In genomic region chr11:45931739-45932138, GRCh38 we compare ENCODE assay signal across 17 cellular contexts. TPM values are rescaled to one million over a fixed set of nuclear protein-coding genes. Genes with fewer than 3 reads are reported as not detected.
DNase-seq lines count a peak whose midpoint lies in the region; ATAC-seq and TF ChIP-seq lines count a peak whose summit lies in the region.
"Had no signal": no experiment of that assay in that cellular context is flagged by ENCODE, and none has a peak within 500 bp of the region (broad histone marks: within the 10 kb centered on the region; RNA-seq: fewer than 3 reads in every experiment).

No MANE protein-coding gene starts in this region.

- H3K36me3 Mint-ChIP-seq in activated CD4-positive, alpha-beta T cell treated with anti-CD3 and anti-CD28 coated beads, Interleukin-2, amount 10 ng/mL, durations not matched to agents 7 days and 5 days (ENCODE audit: low read depth), result peaks cover 6% of the 10 kb centered on the region
- H3K36me3 Mint-ChIP-seq in activated CD4-positive, alpha-beta memory T cell treated with anti-CD3 and anti-CD28 coated beads, Interleukin-2, amount 10 ng/mL, durations not matched to agents 7 days and 5 days (ENCODE audit: low read depth), result peaks cover 19% of the 10 kb centered on the region

- ATAC-seq in gastroesophageal sphincter (peak; percentile 8), HG03139 (IDR thresholded peaks at IDR 0.05; ENCODE audit: unreplicated experiment) (no peak)
- ATAC-seq: heart left ventricle had no signal

- H3K4me3 ChIP-seq in gastroesophageal sphincter (no peak overlapping the region), suprapubic skin (no peak overlapping the region)
- H3K4me3 ChIP-seq: heart left ventricle, testis had no signal

- peak overlapping the region; percentile 44 for H3K27ac Mint-ChIP-seq in activated CD4-positive, alpha-beta T cell treated with anti-CD3 and anti-CD28 coated beads, Interleukin-2, amount 10 ng/mL, durations not matched to agents 7 days and 5 days
- H3K27ac Mint-ChIP-seq in activated CD4-positive, alpha-beta memory T cell treated with anti-CD3 and anti-CD28 coated beads, Interleukin-2, amount 10 ng/mL, durations not matched to agents 7 days and 5 days, result peak overlapping the region; percentile 95
- H3K27ac Mint-ChIP-seq: nephron had no signal

- TF ChIP-seq POLR2A in gastroesophageal sphincter (IDR thresholded peaks at IDR 0.05) (no peak), suprapubic skin (IDR thresholded peaks at IDR 0.05) (no peak)

- TF ChIP-seq CTCF in gastroesophageal sphincter (IDR thresholded peaks at IDR 0.05) (no peak), suprapubic skin (IDR thresholded peaks at IDR 0.05) (no peak), GM13977 (IDR thresholded peaks at IDR 0.05; ENCODE audit: extremely low read depth, insufficient read depth, missing control alignments) (no peak)

- H3K4me1 ChIP-seq in gastroesophageal sphincter (no peaks in the 10 kb centered on the region), suprapubic skin (peaks cover 69% of the 10 kb centered on the region)
- H3K4me1 ChIP-seq: testis had no signal

- TF ChIP-seq EP300 in gastroesophageal sphincter (IDR thresholded peaks at IDR 0.05) (no peak), suprapubic skin (IDR thresholded peaks at IDR 0.05) (no peak)

- H3K36me3 ChIP-seq in gastroesophageal sphincter (peaks cover 0 to 64% of the 10 kb centered on the region in 2 donors), suprapubic skin (peaks cover 30% of the 10 kb centered on the region)

- CTCF ChIA-PET in activated CD4-positive, alpha-beta T cell treated with anti-CD3 and anti-CD28 coated beads, Interleukin-2, amount 10 ng/mL, durations not matched to agents 7 days and 5 days (lab: Charles Lee), result interaction anchor here (0.9 to 1.6 kb wide), 2 partner anchors 15 to 140 kb away, joined by 3 read pairs; no protein-coding TSS in a partner anchor
- CTCF ChIA-PET in activated CD4-positive, alpha-beta memory T cell treated with anti-CD3 and anti-CD28 coated beads, Interleukin-2, amount 10 ng/mL, durations not matched to agents 7 days and 5 days (lab: Charles Lee), result interaction anchor here (1.5 kb wide), 1 partner anchor 89 kb away, joined by 6 read pairs; no protein-coding TSS in a partner anchor

- no peak overlapping the region for H3K4me3 Mint-ChIP-seq in activated CD4-positive, alpha-beta T cell treated with anti-CD3 and anti-CD28 coated beads, Interleukin-2, amount 10 ng/mL, durations not matched to agents 7 days and 5 days
- H3K4me3 Mint-ChIP-seq in activated CD4-positive, alpha-beta memory T cell treated with anti-CD3 and anti-CD28 coated beads, Interleukin-2, amount 10 ng/mL, durations not matched to agents 7 days and 5 days, result no peak overlapping the region
- H3K4me3 Mint-ChIP-seq: nephron had no signal

- H3K27ac ChIP-seq in gastroesophageal sphincter (no peak overlapping the region), suprapubic skin (peak overlapping the region; percentile 79)
- H3K27ac ChIP-seq: heart left ventricle, testis had no signal

- in situ Hi-C loops in GM13977 (cut with MboI; ENCODE audit: low pct_unique_long_range_greater_than_20kb, low sequenced_read_pairs, unreplicated experiment), result no loop called here

- no peak for DNase-seq in activated CD4-positive, alpha-beta T cell treated with anti-CD3 and anti-CD28 coated beads, Interleukin-2, amount 10 ng/mL, durations not matched to agents 7 days and 5 days
- no peak for DNase-seq in activated CD4-positive, alpha-beta T cell treated with anti-CD3 and anti-CD28 coated beads for 48 hours
- no peak for DNase-seq in activated CD4-positive, alpha-beta memory T cell treated with anti-CD3 and anti-CD28 coated beads, Interleukin-2, amount 10 ng/mL, durations not matched to agents 7 days and 5 days
- DNase-seq in suprapubic skin (ENCODE audit: low spot score in 2 of 2) (no peak), GM13977 (ENCODE audit: low spot score) (no peak), dermis blood vessel endothelial cell (no peak)
- DNase-seq: 8988T, heart left ventricle, IMR-90, left cardiac atrium, NCI-H146, SIG-M5, testis had no signal

- 80% methylated on average over 2 of the region's 10 CpGs; no CpG with 5 or more reads in 1 of the 2 donors for whole genome bisulfite sequencing in gastroesophageal sphincter (ENCODE audit: low coverage in 1 of 2), 2 donors
- WGBS in suprapubic skin, result 51% methylated on average over 10 of the region's 10 CpGs

- POLR2A ChIA-PET in activated CD4-positive, alpha-beta T cell treated with anti-CD3 and anti-CD28 coated beads, Interleukin-2, amount 10 ng/mL, durations not matched to agents 7 days and 5 days (lab: Charles Lee), result no interaction called here
- POLR2A ChIA-PET in activated CD4-positive, alpha-beta memory T cell treated with anti-CD3 and anti-CD28 coated beads, Interleukin-2, amount 10 ng/mL, durations not matched to agents 7 days and 5 days (lab: Charles Lee), result interaction anchor here (5.1 kb wide), 1 partner anchor 14 kb away, joined by 78 read pairs; the partner anchor contains the start of gene PEX16

- H3K9me3 ChIP-seq in gastroesophageal sphincter, result no peaks in the 10 kb centered on the region
- no peaks in the 10 kb centered on the region for H3K9me3 ChIP-seq in suprapubic skin
- H3K9me3 ChIP-seq: heart left ventricle, testis had no signal

- peaks cover 29% of the 10 kb centered on the region for H3K4me1 Mint-ChIP-seq in activated CD4-positive, alpha-beta T cell treated with anti-CD3 and anti-CD28 coated beads, Interleukin-2, amount 10 ng/mL, durations not matched to agents 7 days and 5 days
- peaks cover 35% of the 10 kb centered on the region for H3K4me1 Mint-ChIP-seq in activated CD4-positive, alpha-beta memory T cell treated with anti-CD3 and anti-CD28 coated beads, Interleukin-2, amount 10 ng/mL, durations not matched to agents 7 days and 5 days

- no peaks in the 10 kb centered on the region for H3K9me3 Mint-ChIP-seq in activated CD4-positive, alpha-beta T cell treated with anti-CD3 and anti-CD28 coated beads, Interleukin-2, amount 10 ng/mL, durations not matched to agents 7 days and 5 days
- H3K9me3 Mint-ChIP-seq in activated CD4-positive, alpha-beta memory T cell treated with anti-CD3 and anti-CD28 coated beads, Interleukin-2, amount 10 ng/mL, durations not matched to agents 7 days and 5 days, result no peaks in the 10 kb centered on the region
- H3K9me3 Mint-ChIP-seq: nephron had no signal

- H3K27me3 ChIP-seq in gastroesophageal sphincter (peaks cover 6% of the 10 kb centered on the region), suprapubic skin (no peaks in the 10 kb centered on the region)
- H3K27me3 ChIP-seq: heart left ventricle, testis had no signal

- no peaks in the 10 kb centered on the region for H3K27me3 Mint-ChIP-seq in activated CD4-positive, alpha-beta T cell treated with anti-CD3 and anti-CD28 coated beads, Interleukin-2, amount 10 ng/mL, durations not matched to agents 7 days and 5 days
- no peaks in the 10 kb centered on the region for H3K27me3 Mint-ChIP-seq in activated CD4-positive, alpha-beta memory T cell treated with anti-CD3 and anti-CD28 coated beads, Interleukin-2, amount 10 ng/mL, durations not matched to agents 7 days and 5 days

RNA-seq across cellular contexts. Expression of gene LARGE2, which starts 9.3 kb away (rescaled TPM):
- under 1 TPM; 0.40 to 0.44 TPM for total RNA-seq in activated CD4-positive, alpha-beta T cell treated with anti-CD3 and anti-CD28 coated beads, Interleukin-2, amount 10 ng/mL, durations not matched to agents 7 days and 5 days
- total RNA-seq in activated CD4-positive, alpha-beta memory T cell treated with anti-CD3 and anti-CD28 coated beads, Interleukin-2, amount 10 ng/mL, durations not matched to agents 7 days and 5 days, result 1 to 10 TPM in 1 of 2 experiments, under 1 TPM in 1; 0.58 to 1.1 TPM
- total RNA-seq in gastroesophageal sphincter (1 to 10 TPM in 1 of 4 donors, not detected in 3; 2.5 TPM), suprapubic skin (10 to 100 TPM; 27.2 to 47.4 (median 33.1) TPM), dermis blood vessel endothelial cell (not detected in 2 replicates)
- total RNA-seq: IMR-90, skeletal muscle tissue had no signal

RNA-seq across cellular contexts. Expression of gene PEX16, which starts 14.1 kb away (rescaled TPM):
- 10 to 100 TPM; 47.1 to 51.1 TPM for total RNA-seq in activated CD4-positive, alpha-beta T cell treated with anti-CD3 and anti-CD28 coated beads, Interleukin-2, amount 10 ng/mL, durations not matched to agents 7 days and 5 days
- total RNA-seq in activated CD4-positive, alpha-beta memory T cell treated with anti-CD3 and anti-CD28 coated beads, Interleukin-2, amount 10 ng/mL, durations not matched to agents 7 days and 5 days, result 10 to 100 TPM; 54.1 to 55.0 TPM
- total RNA-seq in gastroesophageal sphincter, result 10 to 100 TPM; 20.0 to 26.7 (median 21.3) TPM
- total RNA-seq in suprapubic skin, result 10 to 100 TPM; 26.8 to 40.6 (median 35.3) TPM
- 28.9 and 33.4 TPM in 2 replicates for total RNA-seq in dermis blood vessel endothelial cell

RNA-seq across cellular contexts. Expression of gene FREY1, which starts 24.7 kb away (rescaled TPM):
- 1 to 10 TPM; 3.2 to 3.9 TPM for total RNA-seq in activated CD4-positive, alpha-beta T cell treated with anti-CD3 and anti-CD28 coated beads, Interleukin-2, amount 10 ng/mL, durations not matched to agents 7 days and 5 days
- total RNA-seq in activated CD4-positive, alpha-beta memory T cell treated with anti-CD3 and anti-CD28 coated beads, Interleukin-2, amount 10 ng/mL, durations not matched to agents 7 days and 5 days, result 1 to 10 TPM; 1.5 to 2.3 TPM
- total RNA-seq in gastroesophageal sphincter (1 to 10 TPM in 1 of 4 donors, under 1 TPM in 1, not detected in 2; 0.54 to 2.3 TPM), suprapubic skin (1 to 10 TPM in 3 of 4 donors, not detected in 1; 1.7 to 3.7 (median 1.7) TPM), dermis blood vessel endothelial cell (0.70 and 0.85 TPM in 2 replicates)
- total RNA-seq: IMR-90 had no signal

RNA-seq across cellular contexts. Expression of gene MAPK8IP1, which starts 46.3 kb away (rescaled TPM):
- total RNA-seq in activated CD4-positive, alpha-beta T cell treated with anti-CD3 and anti-CD28 coated beads, Interleukin-2, amount 10 ng/mL, durations not matched to agents 7 days and 5 days, result under 1 TPM; 0.56 to 0.64 TPM
- total RNA-seq in activated CD4-positive, alpha-beta memory T cell treated with anti-CD3 and anti-CD28 coated beads, Interleukin-2, amount 10 ng/mL, durations not matched to agents 7 days and 5 days, result under 1 TPM; 0.48 to 0.50 TPM
- 10 to 100 TPM in 3 of 4 donors, 1 to 10 TPM in 1; 9.8 to 17.5 (median 13.8) TPM for total RNA-seq in gastroesophageal sphincter
- total RNA-seq in suprapubic skin, result 1 to 10 TPM; 3.6 to 8.0 (median 4.5) TPM
- 2.2 and 3.1 TPM in 2 replicates for total RNA-seq in dermis blood vessel endothelial cell

Comparison
In these comparisons a context has a peak if more than half of its experiments do, and no peak if none do; other contexts are left out.
1. RNA of gene LARGE2, which starts 9.3 kb away (total RNA-seq): 27.2 to 47.4 TPM in suprapubic skin; 0.58 to 1.1 TPM in activated CD4-positive, alpha-beta memory T cell treated with anti-CD3 and anti-CD28 coated beads, Interleukin-2, amount 10 ng/mL, durations not matched to agents 7 days and 5 days, 0.40 to 0.44 TPM in activated CD4-positive, alpha-beta T cell treated with anti-CD3 and anti-CD28 coated beads, Interleukin-2, amount 10 ng/mL, durations not matched to agents 7 days and 5 days, 2.5 TPM in gastroesophageal sphincter and not detected in dermis blood vessel endothelial cell; every median in the first group is over 4 times any median in the second.